ENCODE assay signal across 1 cellular context in the genomic region with DNA sequence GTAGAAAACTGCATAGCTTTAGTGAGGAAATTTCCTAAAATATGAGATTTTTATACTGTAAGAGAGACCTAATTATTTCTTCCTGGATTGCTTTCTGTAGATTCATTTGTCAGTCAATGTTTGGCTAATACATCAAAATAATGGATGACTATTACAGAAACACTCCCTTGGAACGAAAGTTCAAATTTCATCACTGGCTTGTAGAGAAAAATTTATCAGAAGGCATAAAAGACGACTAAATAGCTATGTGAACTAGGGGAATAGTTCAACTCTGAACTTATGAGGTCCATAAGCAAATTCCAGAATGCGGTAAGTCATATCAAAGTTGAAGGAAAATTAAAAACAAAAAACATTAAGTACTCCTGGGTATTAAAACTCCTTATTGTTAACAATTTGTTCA.
TF ChIP-seq lines count a peak whose summit lies in the region.

No MANE protein-coding gene starts in this region.

TF ChIP-seq in HCT116, 20 proteins besides CTCF, POLR2A, EP300 and RAD21 (continued from another document):
- TF ChIP-seq, protein P1, sequence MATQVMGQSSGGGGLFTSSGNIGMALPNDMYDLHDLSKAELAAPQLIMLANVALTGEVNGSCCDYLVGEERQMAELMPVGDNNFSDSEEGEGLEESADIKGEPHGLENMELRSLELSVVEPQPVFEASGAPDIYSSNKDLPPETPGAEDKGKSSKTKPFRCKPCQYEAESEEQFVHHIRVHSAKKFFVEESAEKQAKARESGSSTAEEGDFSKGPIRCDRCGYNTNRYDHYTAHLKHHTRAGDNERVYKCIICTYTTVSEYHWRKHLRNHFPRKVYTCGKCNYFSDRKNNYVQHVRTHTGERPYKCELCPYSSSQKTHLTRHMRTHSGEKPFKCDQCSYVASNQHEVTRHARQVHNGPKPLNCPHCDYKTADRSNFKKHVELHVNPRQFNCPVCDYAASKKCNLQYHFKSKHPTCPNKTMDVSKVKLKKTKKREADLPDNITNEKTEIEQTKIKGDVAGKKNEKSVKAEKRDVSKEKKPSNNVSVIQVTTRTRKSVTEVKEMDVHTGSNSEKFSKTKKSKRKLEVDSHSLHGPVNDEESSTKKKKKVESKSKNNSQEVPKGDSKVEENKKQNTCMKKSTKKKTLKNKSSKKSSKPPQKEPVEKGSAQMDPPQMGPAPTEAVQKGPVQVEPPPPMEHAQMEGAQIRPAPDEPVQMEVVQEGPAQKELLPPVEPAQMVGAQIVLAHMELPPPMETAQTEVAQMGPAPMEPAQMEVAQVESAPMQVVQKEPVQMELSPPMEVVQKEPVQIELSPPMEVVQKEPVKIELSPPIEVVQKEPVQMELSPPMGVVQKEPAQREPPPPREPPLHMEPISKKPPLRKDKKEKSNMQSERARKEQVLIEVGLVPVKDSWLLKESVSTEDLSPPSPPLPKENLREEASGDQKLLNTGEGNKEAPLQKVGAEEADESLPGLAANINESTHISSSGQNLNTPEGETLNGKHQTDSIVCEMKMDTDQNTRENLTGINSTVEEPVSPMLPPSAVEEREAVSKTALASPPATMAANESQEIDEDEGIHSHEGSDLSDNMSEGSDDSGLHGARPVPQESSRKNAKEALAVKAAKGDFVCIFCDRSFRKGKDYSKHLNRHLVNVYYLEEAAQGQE (IDR thresholded peaks at IDR 0.05; ENCODE audit: low read depth): no peak
- TF ChIP-seq FOSL1 (IDR thresholded peaks at IDR 0.05; ENCODE audit: low read depth): no peak; the same call in 1 of the 2 replicates
- no peak for TF ChIP-seq POLR2AphosphoS5 (IDR thresholded peaks at IDR 0.05; ENCODE audit: low read depth, low read length)
